33 cellular contexts compared by ENCODE assay signal in the genomic region with DNA sequence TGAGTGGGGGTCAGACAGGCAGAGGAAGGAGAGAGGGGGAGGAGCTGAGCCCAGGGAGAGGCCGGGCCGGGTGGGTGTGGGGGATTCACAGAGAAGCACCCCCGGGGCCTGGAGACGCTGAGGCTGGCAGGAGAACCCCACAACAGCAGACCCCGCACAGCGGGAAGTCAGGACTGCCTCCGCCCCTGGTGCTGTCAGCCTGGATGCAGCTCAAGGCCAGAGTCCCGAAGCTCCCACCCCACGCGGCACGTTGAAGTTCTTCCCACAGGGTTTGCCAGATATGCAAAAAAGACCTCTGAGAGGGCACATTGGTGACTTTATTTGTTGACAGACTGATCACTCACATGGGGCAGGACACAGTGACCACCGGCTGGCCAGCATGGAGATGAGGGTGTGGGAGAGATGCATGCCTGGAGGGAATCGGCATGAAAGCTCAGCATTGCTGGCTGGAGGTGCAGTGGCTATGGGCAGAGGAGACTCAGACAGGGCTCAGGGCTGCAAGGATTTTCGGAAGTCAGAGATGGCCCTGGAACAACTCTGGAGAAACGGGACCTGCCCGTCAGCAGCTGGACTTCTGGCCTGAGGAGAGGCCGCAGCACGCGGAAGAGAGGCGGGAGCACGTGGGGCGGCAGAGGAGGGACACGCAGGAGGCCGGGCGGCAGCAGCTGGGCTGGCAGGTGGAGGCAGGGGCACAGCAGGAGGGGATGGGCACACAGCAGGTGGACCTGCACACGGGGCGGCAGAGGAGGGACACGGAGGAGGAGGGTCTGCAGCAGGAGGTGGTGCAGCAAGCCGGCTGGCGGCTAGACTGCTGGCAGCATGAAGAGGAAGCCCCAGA. TPM values are rescaled to one million over a fixed set of nuclear protein-coding genes. Genes with fewer than 3 reads are reported as not detected.
DNase-seq lines count a peak whose midpoint lies in the region; TF ChIP-seq lines count a peak whose summit lies in the region.
"Had no signal": no experiment of that assay in that cellular context is flagged by ENCODE, and none has a peak within 500 bp of the region (broad histone marks: within the 10 kb centered on the region; RNA-seq: fewer than 3 reads in every experiment).

No MANE protein-coding gene starts in this region.

- H3K4me1 ChIP-seq in stomach: no peaks in the 10 kb centered on the region
- H3K4me1 ChIP-seq: breast epithelium had no signal

- WGBS in stomach, 5 donors: 44 to 55% (median 49%) methylated on average over 26 to 30 of the region's 30 CpGs

- peak; percentile 37 for DNase-seq in activated CD8-positive, alpha-beta memory T cell treated with anti-CD3 and anti-CD28 coated beads for 24 hours
- DNase-seq in activated CD8-positive, alpha-beta memory T cell treated with anti-CD3 and anti-CD28 coated beads, Interleukin-2, amount 50 U/mL, for 4 hours: no peak
- peak; percentile 47 for DNase-seq in ecto neural progenitor cell (ENCODE audit: low spot score)
- DNase-seq in mesenteric fat pad (ENCODE audit: low spot score): peak; percentile 87
- DNase-seq in stomach: peak; percentile 24
- DNase-seq in iPS-NIHi7 (ENCODE audit: extremely low spot score): no peak
- no peak for DNase-seq in NCI-H345 (lab: John Stamatoyannopoulos, UW)
- DNase-seq in NCI-H2171 treated with DMSO at 0.1 percent for 48 hours (lab: John Stamatoyannopoulos, UW): no peak
- DNase-seq: activated CD4-positive, alpha-beta T cell treated with anti-CD3 and anti-CD28 coated beads for 36 hours; activated gamma-delta T cell; activated naive CD8-positive, alpha-beta T cell treated with anti-CD3 and anti-CD28 coated beads for 36 hours; activated T-cell treated with anti-CD3 and anti-CD28 coated beads, Interleukin-2, amount 50 U/mL, for 24 hours; anterior cingulate cortex; CD4-positive, alpha-beta T cell; DND-41; GM23248; hypothalamus; immature natural killer cell; KG1; left cardiac atrium; NCI-H187 treated with DMSO at 0.1 percent for 48 hours; NCI-H524 treated with DMSO at 0.1 percent for 48 hours; NK-92 treated with Interleukin-12 subunit alpha and Interleukin-12 subunit beta, amount 100 ng/mL, for 24 hours; nucleus accumbens; PC-9; stimulated activated naive CD4-positive, alpha-beta T cell treated with Interleukin-2 at 50 U/mL for 16 hours; SW 1271 had no signal

- intact Hi-C loops in stomach (cut with DNase I; ENCODE audit: low total_unique reads): no loop called here

- H3K27me3 ChIP-seq in stomach: peaks cover 0 to 37% (median 20%) of the 10 kb centered on the region in 3 donors

- TF ChIP-seq EP300 in stomach (IDR thresholded peaks at IDR 0.05): no peak

- no peak overlapping the region for H3K27ac ChIP-seq in stomach
- H3K27ac ChIP-seq: breast epithelium, GM23248, PC-9, skin epidermis had no signal

- TF ChIP-seq POLR2A in stomach (IDR thresholded peaks at IDR 0.05): no peak

- H3K4me3 ChIP-seq in stomach: no peak overlapping the region
- H3K4me3 ChIP-seq: breast epithelium, GM23248, PC-9, skin epidermis had no signal

- peaks cover 0 to 6% (median 0%) of the 10 kb centered on the region in 4 donors for H3K9me3 ChIP-seq in stomach

- no peak for TF ChIP-seq CTCF in stomach (IDR thresholded peaks at IDR 0.05)

- H3K36me3 ChIP-seq in stomach: no peaks in the 10 kb centered on the region
- H3K36me3 ChIP-seq: breast epithelium had no signal

RNA-seq across cellular contexts. Expression of a gene that starts 0.9 kb away (rescaled TPM):
- total RNA-seq in mesenteric fat pad: not detected
- not detected for total RNA-seq in stomach
- polyA plus RNA-seq in stomach: not detected
- total RNA-seq: A172; activated CD4-positive, alpha-beta T cell treated with anti-CD3 and anti-CD28 coated beads for 36 hours; activated naive CD8-positive, alpha-beta T cell treated with anti-CD3 and anti-CD28 coated beads for 36 hours; breast epithelium; CD4-positive, alpha-beta T cell; GM23248; left cardiac atrium; MCF 10A; PC-9; temporal lobe; ureter had no signal
- polyA plus RNA-seq: GM23248, immature natural killer cell had no signal

RNA-seq across cellular contexts. Expression of a gene that starts 6.4 kb away (rescaled TPM):
- total RNA-seq in mesenteric fat pad: not detected
- total RNA-seq in stomach: not detected
- polyA plus RNA-seq in stomach: not detected
- total RNA-seq: A172; activated CD4-positive, alpha-beta T cell treated with anti-CD3 and anti-CD28 coated beads for 36 hours; activated naive CD8-positive, alpha-beta T cell treated with anti-CD3 and anti-CD28 coated beads for 36 hours; breast epithelium; CD4-positive, alpha-beta T cell; GM23248; left cardiac atrium; MCF 10A; PC-9; temporal lobe; ureter had no signal
- polyA plus RNA-seq: GM23248, immature natural killer cell had no signal

RNA-seq across cellular contexts. Expression of a gene that starts 15.8 kb away (rescaled TPM):
- total RNA-seq in mesenteric fat pad: not detected
- not detected for total RNA-seq in stomach
- not detected for polyA plus RNA-seq in stomach
- total RNA-seq: A172; activated CD4-positive, alpha-beta T cell treated with anti-CD3 and anti-CD28 coated beads for 36 hours; activated naive CD8-positive, alpha-beta T cell treated with anti-CD3 and anti-CD28 coated beads for 36 hours; breast epithelium; CD4-positive, alpha-beta T cell; GM23248; left cardiac atrium; MCF 10A; PC-9; temporal lobe; ureter had no signal
- polyA plus RNA-seq: GM23248, immature natural killer cell had no signal

RNA-seq across cellular contexts. Expression of a gene that starts 17.7 kb away (rescaled TPM):
- total RNA-seq in mesenteric fat pad (not detected), stomach (not detected)
- not detected for polyA plus RNA-seq in stomach
- total RNA-seq: A172; activated CD4-positive, alpha-beta T cell treated with anti-CD3 and anti-CD28 coated beads for 36 hours; activated naive CD8-positive, alpha-beta T cell treated with anti-CD3 and anti-CD28 coated beads for 36 hours; breast epithelium; CD4-positive, alpha-beta T cell; GM23248; left cardiac atrium; MCF 10A; PC-9; temporal lobe; ureter had no signal
- polyA plus RNA-seq: GM23248, immature natural killer cell had no signal

RNA-seq across cellular contexts. Expression of a gene that starts 22.7 kb away (rescaled TPM):
- total RNA-seq in mesenteric fat pad (not detected), stomach (not detected)
- polyA plus RNA-seq in stomach: under 1 TPM in 1 of 3 donors, not detected in 2; 0.10 TPM
- total RNA-seq: A172; activated CD4-positive, alpha-beta T cell treated with anti-CD3 and anti-CD28 coated beads for 36 hours; activated naive CD8-positive, alpha-beta T cell treated with anti-CD3 and anti-CD28 coated beads for 36 hours; breast epithelium; CD4-positive, alpha-beta T cell; GM23248; left cardiac atrium; MCF 10A; PC-9; temporal lobe; ureter had no signal
- polyA plus RNA-seq: GM23248, immature natural killer cell had no signal

Comparison
In these comparisons a context has a peak if more than half of its experiments do, and no peak if none do; other contexts are left out.
1. DNase-seq: peak in activated CD8-positive, alpha-beta memory T cell treated with anti-CD3 and anti-CD28 coated beads for 24 hours (single experiment), ecto neural progenitor cell (single experiment), mesenteric fat pad (single experiment) and stomach (single experiment); none in activated CD8-positive, alpha-beta memory T cell treated with anti-CD3 and anti-CD28 coated beads, Interleukin-2, amount 50 U/mL, for 4 hours (single experiment), iPS-NIHi7 (single experiment), NCI-H345 (single experiment) and NCI-H2171 treated with DMSO at 0.1 percent for 48 hours (single experiment).